Comparison of ENCODE assay signal across 11 cellular contexts in the genomic region with DNA sequence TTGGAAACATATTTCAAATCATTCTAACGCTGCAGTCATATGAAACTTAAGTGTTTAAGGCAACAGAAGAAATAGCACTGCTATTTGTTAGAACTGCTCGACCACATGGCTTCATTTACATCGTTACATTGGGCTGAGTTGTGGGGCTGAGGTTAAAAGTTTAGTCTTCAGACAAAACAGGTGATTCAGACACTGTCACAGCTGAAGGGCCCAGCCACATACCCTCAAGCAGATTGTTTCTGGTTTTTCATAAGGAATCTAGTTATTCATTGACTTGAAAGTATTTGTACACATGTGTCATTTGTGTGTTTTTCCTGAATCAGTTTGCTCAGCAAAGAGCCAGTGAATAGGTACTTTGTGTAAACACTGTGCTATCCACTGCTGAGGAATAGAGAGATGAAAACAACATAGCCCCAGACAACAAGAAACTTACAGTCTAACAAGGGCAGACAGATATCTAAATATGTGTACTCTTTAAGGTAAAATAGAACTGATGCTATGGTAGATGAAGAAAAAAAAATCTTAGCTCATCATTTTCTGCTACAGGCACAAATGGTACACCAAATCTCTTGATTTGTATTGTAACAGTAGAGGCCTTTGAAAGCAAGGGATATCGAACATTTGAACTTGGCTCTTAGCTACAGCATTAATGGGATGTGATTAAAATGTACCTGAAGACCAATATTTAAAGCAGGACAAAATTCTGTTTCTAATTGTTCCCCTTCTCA.
DNase-seq lines count a peak whose midpoint lies in the region; ATAC-seq and TF ChIP-seq lines count a peak whose summit lies in the region.
"Had no signal": no experiment of that assay in that cellular context is flagged by ENCODE, and none has a peak within 500 bp of the region (broad histone marks: within the 10 kb centered on the region; RNA-seq: fewer than 3 reads in every experiment).

No MANE protein-coding gene starts in this region.

- CTCF ChIA-PET in activated CD8-positive, alpha-beta T cell treated with anti-CD3 and anti-CD28 coated beads for 36 hours (lab: Charles Lee) = no interaction called here
- CTCF ChIA-PET in activated CD8-positive, alpha-beta T cell treated with anti-CD3 and anti-CD28 coated beads, Interleukin-2, amount 10 ng/mL, durations not matched to agents 7 days and 5 days (lab: Charles Lee) = interaction anchor here (0.6 kb wide), 1 partner anchor 836 kb away, joined by 3 read pairs; no protein-coding TSS in a partner anchor

- DNase-seq in activated CD8-positive, alpha-beta T cell treated with anti-CD3 and anti-CD28 coated beads for 36 hours = no peak
- DNase-seq in activated CD8-positive, alpha-beta T cell treated with anti-CD3 and anti-CD28 coated beads, Interleukin-2, amount 10 ng/mL, durations not matched to agents 7 days and 5 days = no peak
- DNase-seq in HS-5 (ENCODE audit: low read depth) (peak; percentile 57), dermis blood vessel endothelial cell (peak; percentile 20), osteocyte (ENCODE audit: extremely low spot score, unreplicated experiment) (no peak), UCSD-AML1 (lab: John Stamatoyannopoulos, UW; ENCODE audit: unreplicated experiment) (no peak)
- no peak for DNase-seq in stimulated activated effector memory CD8-positive, alpha-beta T cell treated with anti-CD3 and anti-CD28 coated beads, Interleukin-12 subunit alpha, Interleukin-12 subunit beta, amount 100 ng/mL, for 72 hours (ENCODE audit: low spot score in 2 of 2)
- no peak for DNase-seq in activated T-helper 2 cell treated with anti-CD3 and anti-CD28 coated beads, Interferon-gamma antibody, Interleukin-2, Interleukin-4, amounts not matched to agents 10 μg/mL and 5 μg/mL and 100 μg/mL, durations not matched to agents 14 hours and 24 hours and 36 hours (ENCODE audit: low spot score)
- DNase-seq: NCI-H1417 treated with DMSO at 0.1 percent for 48 hours, retina, tibial artery had no signal

- ATAC-seq in activated CD8-positive, alpha-beta T cell treated with anti-CD3 and anti-CD28 coated beads for 36 hours = peak; percentile 42
- ATAC-seq in activated CD8-positive, alpha-beta T cell treated with anti-CD3 and anti-CD28 coated beads, Interleukin-2, amount 10 ng/mL, durations not matched to agents 7 days and 5 days = no peak
- ATAC-seq in stimulated activated effector memory CD8-positive, alpha-beta T cell treated with anti-CD3 and anti-CD28 coated beads, Interleukin-12 subunit alpha, Interleukin-12 subunit beta, amount 100 ng/mL, for 72 hours = peak; percentile 98

- no peak overlapping the region for H3K4me3 Mint-ChIP-seq in activated CD8-positive, alpha-beta T cell treated with anti-CD3 and anti-CD28 coated beads for 36 hours
- no peak overlapping the region for H3K4me3 Mint-ChIP-seq in activated CD8-positive, alpha-beta T cell treated with anti-CD3 and anti-CD28 coated beads, Interleukin-2, amount 10 ng/mL, durations not matched to agents 7 days and 5 days
- no peak overlapping the region for H3K4me3 Mint-ChIP-seq in stimulated activated effector memory CD8-positive, alpha-beta T cell treated with anti-CD3 and anti-CD28 coated beads, Interleukin-12 subunit alpha, Interleukin-12 subunit beta, amount 100 ng/mL, for 72 hours
- H3K4me3 Mint-ChIP-seq in osteocyte (ENCODE audit: unreplicated experiment) = no peak overlapping the region
- no peak overlapping the region for H3K4me3 Mint-ChIP-seq in activated T-helper 2 cell treated with anti-CD3 and anti-CD28 coated beads, Interferon-gamma antibody, Interleukin-2, Interleukin-4, amounts not matched to agents 10 μg/mL and 5 μg/mL and 100 μg/mL, durations not matched to agents 14 hours and 24 hours and 36 hours (ENCODE audit: low read depth)

- TF ChIP-seq CTCF in activated CD8-positive, alpha-beta T cell treated with anti-CD3 and anti-CD28 coated beads for 36 hours (IDR thresholded peaks at IDR 0.05) = no peak
- TF ChIP-seq CTCF in osteocyte (IDR thresholded peaks at IDR 0.05) = no peak

- H3K27me3 Mint-ChIP-seq in activated CD8-positive, alpha-beta T cell treated with anti-CD3 and anti-CD28 coated beads for 36 hours = no peaks in the 10 kb centered on the region
- H3K27me3 Mint-ChIP-seq in activated CD8-positive, alpha-beta T cell treated with anti-CD3 and anti-CD28 coated beads, Interleukin-2, amount 10 ng/mL, durations not matched to agents 7 days and 5 days (ENCODE audit: low read depth) = no peaks in the 10 kb centered on the region
- H3K27me3 Mint-ChIP-seq in osteocyte (ENCODE audit: unreplicated experiment) = no peaks in the 10 kb centered on the region
- no peaks in the 10 kb centered on the region for H3K27me3 Mint-ChIP-seq in activated T-helper 2 cell treated with anti-CD3 and anti-CD28 coated beads, Interferon-gamma antibody, Interleukin-2, Interleukin-4, amounts not matched to agents 10 μg/mL and 5 μg/mL and 100 μg/mL, durations not matched to agents 14 hours and 24 hours and 36 hours (ENCODE audit: low read depth)

- no peaks in the 10 kb centered on the region for H3K36me3 Mint-ChIP-seq in activated CD8-positive, alpha-beta T cell treated with anti-CD3 and anti-CD28 coated beads for 36 hours (ENCODE audit: low read depth)
- no peaks in the 10 kb centered on the region for H3K36me3 Mint-ChIP-seq in activated CD8-positive, alpha-beta T cell treated with anti-CD3 and anti-CD28 coated beads, Interleukin-2, amount 10 ng/mL, durations not matched to agents 7 days and 5 days (ENCODE audit: low read depth)
- H3K36me3 Mint-ChIP-seq in stimulated activated effector memory CD8-positive, alpha-beta T cell treated with anti-CD3 and anti-CD28 coated beads, Interleukin-12 subunit alpha, Interleukin-12 subunit beta, amount 100 ng/mL, for 72 hours = no peaks in the 10 kb centered on the region
- H3K36me3 Mint-ChIP-seq in osteocyte (ENCODE audit: unreplicated experiment) = no peaks in the 10 kb centered on the region
- no peaks in the 10 kb centered on the region for H3K36me3 Mint-ChIP-seq in activated T-helper 2 cell treated with anti-CD3 and anti-CD28 coated beads, Interferon-gamma antibody, Interleukin-2, Interleukin-4, amounts not matched to agents 10 μg/mL and 5 μg/mL and 100 μg/mL, durations not matched to agents 14 hours and 24 hours and 36 hours (ENCODE audit: low read depth)

- POLR2A ChIA-PET in activated CD8-positive, alpha-beta T cell treated with anti-CD3 and anti-CD28 coated beads for 36 hours (lab: Charles Lee) = no interaction called here
- POLR2A ChIA-PET in activated CD8-positive, alpha-beta T cell treated with anti-CD3 and anti-CD28 coated beads, Interleukin-2, amount 10 ng/mL, durations not matched to agents 7 days and 5 days (lab: Charles Lee) = no interaction called here

- intact Hi-C loops in activated CD8-positive, alpha-beta T cell treated with anti-CD3 and anti-CD28 coated beads for 36 hours (cut with micrococcal nuclease) = loop anchor here (10.0 kb wide), 1 partner anchor 281 kb away; no protein-coding TSS in a partner anchor
- intact Hi-C loops in activated T-helper 2 cell treated with anti-CD3 and anti-CD28 coated beads, Interferon-gamma antibody, Interleukin-2, Interleukin-4, amounts not matched to agents 10 μg/mL and 5 μg/mL and 100 μg/mL, durations not matched to agents 14 hours and 24 hours and 36 hours (cut with micrococcal nuclease) = loop anchor here (5.0 kb wide), 1 partner anchor 278 kb away; no protein-coding TSS in a partner anchor

- no peaks in the 10 kb centered on the region for H3K9me3 Mint-ChIP-seq in activated CD8-positive, alpha-beta T cell treated with anti-CD3 and anti-CD28 coated beads for 36 hours
- H3K9me3 Mint-ChIP-seq in activated CD8-positive, alpha-beta T cell treated with anti-CD3 and anti-CD28 coated beads, Interleukin-2, amount 10 ng/mL, durations not matched to agents 7 days and 5 days (ENCODE audit: insufficient read depth) = no peaks in the 10 kb centered on the region
- H3K9me3 Mint-ChIP-seq in stimulated activated effector memory CD8-positive, alpha-beta T cell treated with anti-CD3 and anti-CD28 coated beads, Interleukin-12 subunit alpha, Interleukin-12 subunit beta, amount 100 ng/mL, for 72 hours = no peaks in the 10 kb centered on the region
- no peaks in the 10 kb centered on the region for H3K9me3 Mint-ChIP-seq in osteocyte (ENCODE audit: unreplicated experiment)
- no peaks in the 10 kb centered on the region for H3K9me3 Mint-ChIP-seq in activated T-helper 2 cell treated with anti-CD3 and anti-CD28 coated beads, Interferon-gamma antibody, Interleukin-2, Interleukin-4, amounts not matched to agents 10 μg/mL and 5 μg/mL and 100 μg/mL, durations not matched to agents 14 hours and 24 hours and 36 hours

- peaks cover 1% of the 10 kb centered on the region for H3K4me1 Mint-ChIP-seq in activated CD8-positive, alpha-beta T cell treated with anti-CD3 and anti-CD28 coated beads for 36 hours (ENCODE audit: low read depth)
- peaks cover 11% of the 10 kb centered on the region for H3K4me1 Mint-ChIP-seq in activated CD8-positive, alpha-beta T cell treated with anti-CD3 and anti-CD28 coated beads, Interleukin-2, amount 10 ng/mL, durations not matched to agents 7 days and 5 days (ENCODE audit: low read depth)
- H3K4me1 Mint-ChIP-seq in stimulated activated effector memory CD8-positive, alpha-beta T cell treated with anti-CD3 and anti-CD28 coated beads, Interleukin-12 subunit alpha, Interleukin-12 subunit beta, amount 100 ng/mL, for 72 hours = peaks cover 6% of the 10 kb centered on the region
- peaks cover 18% of the 10 kb centered on the region for H3K4me1 Mint-ChIP-seq in osteocyte (ENCODE audit: unreplicated experiment)
- peaks cover 10% of the 10 kb centered on the region for H3K4me1 Mint-ChIP-seq in activated T-helper 2 cell treated with anti-CD3 and anti-CD28 coated beads, Interferon-gamma antibody, Interleukin-2, Interleukin-4, amounts not matched to agents 10 μg/mL and 5 μg/mL and 100 μg/mL, durations not matched to agents 14 hours and 24 hours and 36 hours (ENCODE audit: low read depth)

- H3K27ac Mint-ChIP-seq in activated CD8-positive, alpha-beta T cell treated with anti-CD3 and anti-CD28 coated beads for 36 hours = no peak overlapping the region
- H3K27ac Mint-ChIP-seq in activated CD8-positive, alpha-beta T cell treated with anti-CD3 and anti-CD28 coated beads, Interleukin-2, amount 10 ng/mL, durations not matched to agents 7 days and 5 days = no peak overlapping the region
- no peak overlapping the region for H3K27ac Mint-ChIP-seq in stimulated activated effector memory CD8-positive, alpha-beta T cell treated with anti-CD3 and anti-CD28 coated beads, Interleukin-12 subunit alpha, Interleukin-12 subunit beta, amount 100 ng/mL, for 72 hours
- H3K27ac Mint-ChIP-seq in osteocyte (ENCODE audit: unreplicated experiment) = no peak overlapping the region
- H3K27ac Mint-ChIP-seq in activated T-helper 2 cell treated with anti-CD3 and anti-CD28 coated beads, Interferon-gamma antibody, Interleukin-2, Interleukin-4, amounts not matched to agents 10 μg/mL and 5 μg/mL and 100 μg/mL, durations not matched to agents 14 hours and 24 hours and 36 hours = no peak overlapping the region

Comparison
In these comparisons a context has a peak if more than half of its experiments do, and no peak if none do; other contexts are left out.
1. DNase-seq: peak in HS-5 (single experiment) and dermis blood vessel endothelial cell (single experiment); none in activated CD8-positive, alpha-beta T cell treated with anti-CD3 and anti-CD28 coated beads for 36 hours (single experiment), activated CD8-positive, alpha-beta T cell treated with anti-CD3 and anti-CD28 coated beads, Interleukin-2, amount 10 ng/mL, durations not matched to agents 7 days and 5 days (single experiment), stimulated activated effector memory CD8-positive, alpha-beta T cell treated with anti-CD3 and anti-CD28 coated beads, Interleukin-12 subunit alpha, Interleukin-12 subunit beta, amount 100 ng/mL, for 72 hours (0 of 2), osteocyte (single experiment), activated T-helper 2 cell treated with anti-CD3 and anti-CD28 coated beads, Interferon-gamma antibody, Interleukin-2, Interleukin-4, amounts not matched to agents 10 μg/mL and 5 μg/mL and 100 μg/mL, durations not matched to agents 14 hours and 24 hours and 36 hours (single experiment) and UCSD-AML1 (single experiment).